15 cellular contexts compared by ENCODE assay signal in the genomic region with DNA sequence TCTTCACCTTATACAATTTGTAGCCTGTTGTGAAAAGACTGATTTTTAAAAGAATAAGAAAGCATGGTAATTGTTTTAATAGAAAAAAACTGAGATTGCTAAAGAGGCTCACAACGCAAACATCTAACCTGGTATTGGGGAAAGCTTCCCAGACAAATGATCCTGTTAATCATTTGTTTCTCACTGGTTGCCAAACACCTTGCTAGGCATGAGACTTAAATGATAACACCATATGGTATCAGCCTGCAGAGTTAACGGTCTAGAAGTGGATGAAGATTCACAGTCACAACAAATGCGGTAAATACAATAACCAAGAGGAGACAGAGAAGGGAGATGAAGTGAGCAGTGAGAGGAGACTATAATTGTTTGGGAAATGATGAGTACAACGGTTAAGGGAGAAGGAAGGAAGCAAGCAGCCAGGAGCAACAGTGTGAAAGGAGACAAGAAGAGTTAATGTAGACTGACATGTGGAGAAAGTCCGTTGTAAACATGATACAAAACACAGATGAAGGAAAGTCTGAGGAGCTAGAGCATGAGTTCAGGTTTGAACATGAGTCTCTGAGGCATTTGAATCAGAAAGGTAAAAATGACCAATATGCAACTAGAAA. TPM values are rescaled to one million over a fixed set of nuclear protein-coding genes. Genes with fewer than 3 reads are reported as not detected.
A peak's percentile ranks its signal among the peaks of the same experiment; 100 is the strongest.
DNase-seq lines count a peak whose midpoint lies in the region; ATAC-seq and TF ChIP-seq lines count a peak whose summit lies in the region.
"Had no signal": no experiment of that assay in that cellular context is flagged by ENCODE, and none has a peak within 500 bp of the region (broad histone marks: within the 10 kb centered on the region; RNA-seq: fewer than 3 reads in every experiment).

No MANE protein-coding gene starts in this region.

- H3K36me3 Mint-ChIP-seq in neural progenitor cell, result peaks cover 9% of the 10 kb centered on the region

- H3K9ac ChIP-seq in HUES6 (ENCODE audit: low read length) (peak overlapping the region; percentile 7), neural progenitor cell (no peak overlapping the region)

- no peaks in the 10 kb centered on the region for H3K9me3 ChIP-seq in HUES6 (ENCODE audit: control insufficient read depth, insufficient read depth, low read depth, low read length)
- H3K9me3 ChIP-seq in WERI-Rb-1 (ENCODE audit: severe bottlenecking), result no peaks in the 10 kb centered on the region
- H3K9me3 ChIP-seq in neural progenitor cell (ENCODE audit: low read depth), result no peaks in the 10 kb centered on the region
- no peaks in the 10 kb centered on the region for H3K9me3 ChIP-seq in esophagus muscularis mucosa
- H3K9me3 ChIP-seq: BE2C, upper lobe of left lung had no signal

- H3K4me1 Mint-ChIP-seq in neural progenitor cell, result no peaks in the 10 kb centered on the region

- peaks cover 76% of the 10 kb centered on the region for H3K79me2 ChIP-seq in neural progenitor cell (ENCODE audit: low read depth)

- H3K9me3 Mint-ChIP-seq in neural progenitor cell, result no peaks in the 10 kb centered on the region
- H3K9me3 Mint-ChIP-seq: activated CD8-positive, alpha-beta T cell treated with anti-CD3 and anti-CD28 coated beads for 36 hours had no signal

- ATAC-seq in GM18511 (IDR thresholded peaks at IDR 0.05; ENCODE audit: unreplicated experiment), result peak; percentile 18
- ATAC-seq: activated CD8-positive, alpha-beta T cell treated with anti-CD3 and anti-CD28 coated beads for 36 hours had no signal

- no peak for TF ChIP-seq EP300 in esophagus muscularis mucosa (IDR thresholded peaks at IDR 0.05)

- H3K4me1 ChIP-seq in HUES6 (ENCODE audit: control insufficient read depth, insufficient read depth, low read length) (peaks cover 26% of the 10 kb centered on the region), neural progenitor cell (peaks cover 14% of the 10 kb centered on the region), esophagus muscularis mucosa (peaks cover 0 to 12% (median 5%) of the 10 kb centered on the region in 4 donors)
- H3K4me1 ChIP-seq: BE2C had no signal

- H3F3A ChIP-seq in neural progenitor cell (ENCODE audit: low read depth), result peaks cover 13% of the 10 kb centered on the region

- H3K27ac Mint-ChIP-seq in neural progenitor cell, result no peak overlapping the region
- H3K27ac Mint-ChIP-seq: activated CD8-positive, alpha-beta T cell treated with anti-CD3 and anti-CD28 coated beads for 36 hours had no signal

- no peak overlapping the region for H3K4me3 Mint-ChIP-seq in neural progenitor cell
- H3K4me3 Mint-ChIP-seq: activated CD8-positive, alpha-beta T cell treated with anti-CD3 and anti-CD28 coated beads for 36 hours had no signal

- H3K27ac ChIP-seq in HUES6 (ENCODE audit: low read depth, low read length) (no peak overlapping the region), WERI-Rb-1 (peak overlapping the region; percentile 19), neural progenitor cell (peak overlapping the region; percentile 54), esophagus muscularis mucosa (replicated peaks in 1 of 4) (no peak overlapping the region)
- H3K27ac ChIP-seq: epithelial cell of prostate, upper lobe of left lung had no signal

- H3K36me3 ChIP-seq in HUES6 (ENCODE audit: control insufficient read depth, insufficient read depth, low read length) (no peaks in the 10 kb centered on the region), WERI-Rb-1 (no peaks in the 10 kb centered on the region), neural progenitor cell (no peaks in the 10 kb centered on the region), esophagus muscularis mucosa (no peaks in the 10 kb centered on the region)
- H3K36me3 ChIP-seq: BE2C, upper lobe of left lung had no signal

- H3K27me3 ChIP-seq in HUES6 (ENCODE audit: control insufficient read depth, insufficient read depth, low read length) (no peaks in the 10 kb centered on the region), WERI-Rb-1 (ENCODE audit: insufficient read depth, low read depth, severe bottlenecking) (no peaks in the 10 kb centered on the region), neural progenitor cell (no peaks in the 10 kb centered on the region), esophagus muscularis mucosa (no peaks in the 10 kb centered on the region)
- H3K27me3 ChIP-seq: BE2C, upper lobe of left lung had no signal

- H3K4me3 ChIP-seq in HUES6 (ENCODE audit: low read depth, low read length) (peak overlapping the region; percentile 19; the same call in 1 of the 2 replicates), WERI-Rb-1 (ENCODE audit: low read depth, low read length) (no peak overlapping the region), neural progenitor cell (no peak overlapping the region), esophagus muscularis mucosa (no peak overlapping the region)
- H3K4me3 ChIP-seq: smooth muscle cell, upper lobe of left lung had no signal

- no peak overlapping the region for H3K4me2 ChIP-seq in neural progenitor cell
- H3K4me2 ChIP-seq: smooth muscle cell had no signal

- H2AFZ ChIP-seq in neural progenitor cell (replicated peaks), result no peak overlapping the region

- no peak for TF ChIP-seq POLR2A in esophagus muscularis mucosa (IDR thresholded peaks at IDR 0.05; ENCODE audit: low read depth)

- DNase-seq in WERI-Rb-1, result no peak
- no peak for DNase-seq in neural progenitor cell (ENCODE audit: low spot score)
- no peak for DNase-seq in NCI-H1436 treated with DMSO at 0.1 percent for 48 hours (lab: John Stamatoyannopoulos, UW)
- no peak for DNase-seq in T1000 (lab: John Stamatoyannopoulos, UW)
- no peak for DNase-seq in esophagus muscularis mucosa (ENCODE audit: extremely low spot score)
- DNase-seq: activated CD8-positive, alpha-beta T cell treated with anti-CD3 and anti-CD28 coated beads for 36 hours; amniotic stem cell; BE2C; DMS79 treated with DMSO at 0.1 percent for 48 hours; stimulated activated naive CD4-positive, alpha-beta T cell; upper lobe of left lung had no signal

- peaks cover 9% of the 10 kb centered on the region for H4K20me1 ChIP-seq in neural progenitor cell (ENCODE audit: low read depth)

- TF ChIP-seq CTCF in WERI-Rb-1 (IDR thresholded peaks at IDR 0.05; ENCODE audit: low read depth, low read length) (no peak), neural progenitor cell (IDR thresholded peaks at IDR 0.05) (no peak), esophagus muscularis mucosa (IDR thresholded peaks at IDR 0.05) (no peak)

- H3K27me3 Mint-ChIP-seq in neural progenitor cell (ENCODE audit: insufficient read depth, low read depth), result no peaks in the 10 kb centered on the region
- H3K27me3 Mint-ChIP-seq: activated CD8-positive, alpha-beta T cell treated with anti-CD3 and anti-CD28 coated beads for 36 hours had no signal

- intact Hi-C loops in esophagus muscularis mucosa (cut with DNase I), result no loop called here

- WGBS in esophagus muscularis mucosa, result 67% methylated on average over 5 of the region's 5 CpGs

RNA-seq across cellular contexts. Expression of gene GXYLT1, which starts 19.8 kb away (rescaled TPM):
- total RNA-seq in neural progenitor cell (ENCODE audit: low replicate concordance) (16.8 and 27.5 TPM in 2 replicates), esophagus muscularis mucosa (10 to 100 TPM in 3 of 4 donors, 1 to 10 TPM in 1; 9.7 to 13.7 (median 12.1) TPM)

Comparison
In these comparisons a context has a peak if more than half of its experiments do, and no peak if none do; other contexts are left out.
1. H3K27ac ChIP-seq: peak in WERI-Rb-1 (single experiment) and neural progenitor cell (single experiment); none in HUES6 (single experiment) and esophagus muscularis mucosa (0 of 4).